Comparison of ENCODE assay signal across 16 cellular contexts in genomic region chr5:141632650-141633049, GRCh38.
"Had no signal": no experiment of that assay in that cellular context is flagged by ENCODE, and none has a peak within 500 bp of the region (broad histone marks: within the 10 kb centered on the region; RNA-seq: fewer than 3 reads in every experiment).

No MANE protein-coding gene starts in this region.

- H3K4me3 ChIP-seq: dorsolateral prefrontal cortex, esophagus muscularis mucosa, lung, mucosa of descending colon, thyroid gland had no signal

- ATAC-seq: activated T-cell treated with anti-CD3 and anti-CD28 coated beads, Interleukin-2, amount 50 U/mL, for 72 hours; left cardiac atrium; mucosa of descending colon; natural killer cell; right cardiac atrium had no signal

- H3K27me3 ChIP-seq: brain microvascular endothelial cell, dorsolateral prefrontal cortex, thyroid gland had no signal

- H3K27ac Mint-ChIP-seq: activated naive CD8-positive, alpha-beta T cell treated with anti-CD3 and anti-CD28 coated beads for 36 hours; activated T-cell treated with anti-CD3 and anti-CD28 coated beads, Interleukin-2, amount 50 U/mL, for 72 hours; natural killer cell; progenitor cell of endocrine pancreas had no signal

- H3K4me3 Mint-ChIP-seq: activated naive CD8-positive, alpha-beta T cell treated with anti-CD3 and anti-CD28 coated beads for 36 hours; activated T-cell treated with anti-CD3 and anti-CD28 coated beads, Interleukin-2, amount 50 U/mL, for 72 hours; natural killer cell had no signal

- DNase-seq: activated gamma-delta T cell treated with Interleukin-2 at 50 U/mL for 16 hours; activated naive CD8-positive, alpha-beta T cell treated with anti-CD3 and anti-CD28 coated beads for 36 hours; activated T-cell treated with anti-CD3 and anti-CD28 coated beads, Interleukin-2, amount 50 U/mL, for 72 hours; brain microvascular endothelial cell; glutamatergic neuron; left cardiac atrium; mucosa of descending colon; natural killer cell; occipital lobe; right cardiac atrium; small intestine; thyroid gland had no signal

- H3K27me3 Mint-ChIP-seq: activated naive CD8-positive, alpha-beta T cell treated with anti-CD3 and anti-CD28 coated beads for 36 hours; progenitor cell of endocrine pancreas had no signal

- H3K9me3 Mint-ChIP-seq: activated naive CD8-positive, alpha-beta T cell treated with anti-CD3 and anti-CD28 coated beads for 36 hours; activated T-cell treated with anti-CD3 and anti-CD28 coated beads, Interleukin-2, amount 50 U/mL, for 72 hours; natural killer cell had no signal

- H3K9me3 ChIP-seq: mucosa of descending colon, thyroid gland had no signal
